Comparison of ENCODE assay signal across 26 cellular contexts in genomic region chr7:151065516-151065915, GRCh38. TPM values are rescaled to one million over a fixed set of nuclear protein-coding genes. Genes with fewer than 3 reads are reported as not detected.
"Had no signal": no experiment of that assay in that cellular context is flagged by ENCODE, and none has a peak within 500 bp of the region (broad histone marks: within the 10 kb centered on the region; RNA-seq: fewer than 3 reads in every experiment).

No MANE protein-coding gene starts in this region.

- H3K4me3 ChIP-seq: adrenal gland, ascending aorta, colonic mucosa, dorsolateral prefrontal cortex, hepatocyte, lower lobe of right lung, mucosa of descending colon, stomach, suprapubic skin, tibial nerve had no signal

- DNase-seq: activated CD4-positive, alpha-beta T cell treated with anti-CD3 and anti-CD28 coated beads, Interleukin-2, amount 10 ng/mL, durations not matched to agents 7 days and 5 days; activated CD4-positive, CD25-positive, alpha-beta regulatory T cell treated with anti-CD3 and anti-CD28 coated beads, Interleukin-2, amount 50 U/mL, for 72 hours; activated CD8-positive, alpha-beta memory T cell treated with anti-CD3 and anti-CD28 coated beads, Interleukin-2, amount 50 U/mL, for 4 hours; activated naive CD4-positive, alpha-beta T cell treated with anti-CD3 and anti-CD28 coated beads, Interleukin-2, amount 50 U/mL, for 16 hours; activated T-cell treated with anti-CD3 and anti-CD28 coated beads, Interleukin-2, amount 50 U/mL, for 4 hours; adrenal gland; colonic mucosa; dorsolateral prefrontal cortex; effector memory CD8-positive, alpha-beta T cell; foreskin melanocyte; immature natural killer cell; lower lobe of right lung; mesendoderm; mucosa of descending colon; occipital lobe; retina; stimulated activated CD4-positive, alpha-beta T cell treated with anti-CD3 and anti-CD28 coated beads, Interleukin-4, amount 100 ng/mL, for 24 hours; stomach; T-cell; WERI-Rb-1 had no signal

- H3K9me3 ChIP-seq: adrenal gland, ascending aorta, colonic mucosa, lower lobe of right lung, mucosa of descending colon, stomach, suprapubic skin, tibial nerve had no signal

- H3K4me3 Mint-ChIP-seq: activated CD4-positive, alpha-beta T cell treated with anti-CD3 and anti-CD28 coated beads, Interleukin-2, amount 10 ng/mL, durations not matched to agents 7 days and 5 days; activated T-cell treated with anti-CD3 and anti-CD28 coated beads, Interleukin-2, amount 50 U/mL, for 4 hours; central memory CD8-positive, alpha-beta T cell; effector memory CD8-positive, alpha-beta T cell; immature natural killer cell; T-cell had no signal

- H3K9me3 Mint-ChIP-seq: activated CD4-positive, alpha-beta T cell treated with anti-CD3 and anti-CD28 coated beads, Interleukin-2, amount 10 ng/mL, durations not matched to agents 7 days and 5 days; activated T-cell treated with anti-CD3 and anti-CD28 coated beads, Interleukin-2, amount 50 U/mL, for 4 hours; central memory CD8-positive, alpha-beta T cell; effector memory CD8-positive, alpha-beta T cell; immature natural killer cell; T-cell had no signal

- H3K27ac Mint-ChIP-seq: activated CD4-positive, alpha-beta T cell treated with anti-CD3 and anti-CD28 coated beads, Interleukin-2, amount 10 ng/mL, durations not matched to agents 7 days and 5 days; immature natural killer cell; progenitor cell of endocrine pancreas; T-cell had no signal

- H3K27me3 Mint-ChIP-seq: activated CD4-positive, alpha-beta T cell treated with anti-CD3 and anti-CD28 coated beads, Interleukin-2, amount 10 ng/mL, durations not matched to agents 7 days and 5 days; central memory CD8-positive, alpha-beta T cell; effector memory CD8-positive, alpha-beta T cell; progenitor cell of endocrine pancreas; T-cell had no signal

- H3K4me2 ChIP-seq: hepatocyte had no signal

- H3K27me3 ChIP-seq: adrenal gland, ascending aorta, colonic mucosa, hepatocyte, stomach, suprapubic skin, tibial nerve had no signal

- H3K27ac ChIP-seq: adrenal gland, ascending aorta, colonic mucosa, dorsolateral prefrontal cortex, hepatocyte, lower lobe of right lung, suprapubic skin, tibial nerve, WERI-Rb-1 had no signal

- H2AFZ ChIP-seq: hepatocyte had no signal

RNA-seq across cellular contexts. Expression of gene ASIC3, which starts 17.2 kb away (rescaled TPM):
- total RNA-seq: ascending aorta had no signal
- polyA plus RNA-seq: immature natural killer cell had no signal
